In genomic region chr17:50944902-50945720, GRCh38 we compare ENCODE assay signal across 8 cellular contexts.
DNase-seq lines count a peak whose midpoint lies in the region; ATAC-seq and TF ChIP-seq lines count a peak whose summit lies in the region.

No MANE protein-coding gene starts in this region.

- POLR2A ChIA-PET in PC-9 (lab: Charles Lee; ENCODE audit: unreplicated experiment): interaction anchor here (0.6 to 0.7 kb wide), 4 partner anchors 23 to 804 kb away, joined by 3 to 18 read pairs (median 6); partner anchors contain the start of gene TOB1

- CTCF ChIA-PET in Calu3 (lab: Charles Lee): interaction anchor here (0.6 to 1.6 kb wide), 14 partner anchors 10 to 162 kb away, joined by 3 to 14 read pairs (median 4); partner anchors contain the start of gene TOB1
- CTCF ChIA-PET in PC-9 (lab: Charles Lee): interaction anchor here (0.6 to 1.0 kb wide), 7 partner anchors 8 to 239 kb away, joined by 3 to 11 read pairs (median 7); no protein-coding TSS in a partner anchor

- ATAC-seq in gastroesophageal sphincter (no peak), GM18505 (IDR thresholded peaks at IDR 0.05; ENCODE audit: unreplicated experiment) (no peak)

- DNase-seq in Calu3 (no peak), PC-9 (peak in 1 of 2 experiments; percentile 15), sigmoid colon (no peak), GM19238 (ENCODE audit: insufficient read length, low spot score) (no peak), cerebellum (ENCODE audit: low spot score) (no peak)
- DNase-seq in stimulated activated CD4-positive, alpha-beta T cell treated with anti-CD3 and anti-CD28 coated beads, Interleukin-15, amount 100 ng/mL, for 24 hours: no peak

- TF ChIP-seq POLR2A in gastroesophageal sphincter (IDR thresholded peaks at IDR 0.05) (no peak), sigmoid colon (IDR thresholded peaks at IDR 0.05) (no peak), GM18505 (IDR thresholded peaks at IDR 0.05; ENCODE audit: borderline replicate concordance, extremely low read depth, insufficient read depth, insufficient read length) (no peak)

- H3K4me1 ChIP-seq in PC-9 (replicated peaks; ENCODE audit: insufficient read depth) (peaks cover 62% of the 10 kb centered on the region), gastroesophageal sphincter (peaks cover 0 to 55% (median 24%) of the 10 kb centered on the region in 3 donors), sigmoid colon (peaks cover 0 to 49% (median 47%) of the 10 kb centered on the region in 4 donors)

- TF ChIP-seq CTCF in Calu3 (IDR thresholded peaks at IDR 0.05; ENCODE audit: unreplicated experiment): no peak
- no peak for TF ChIP-seq CTCF in PC-9 (conservative IDR thresholded peaks at IDR 0.05)
- TF ChIP-seq CTCF in gastroesophageal sphincter (IDR thresholded peaks at IDR 0.05): no peak
- TF ChIP-seq CTCF in sigmoid colon (IDR thresholded peaks at IDR 0.05): no peak

- 0 out of 2 replicates have a peak overlapping the region, but pooled peaks have one; percentile 86 for H2AFZ ChIP-seq in PC-9

- BruUV-seq in Calu3 (replicated peaks; lab: Mats Ljungman, UMichigan): no TSS peak
- no TSS peak for BruUV-seq in PC-9 (replicated peaks; lab: Mats Ljungman, UMichigan)

- H3K27me3 Mint-ChIP-seq in Calu3 (ENCODE audit: unreplicated experiment): no peaks in the 10 kb centered on the region

- peak overlapping the region; percentile 68 for H3K4me3 Mint-ChIP-seq in Calu3 (ENCODE audit: low read depth, unreplicated experiment)

- intact Hi-C loops in Calu3 (cut with micrococcal nuclease; ENCODE audit: unreplicated experiment): no loop called here
- intact Hi-C loops in PC-9 (cut with micrococcal nuclease; ENCODE audit: unreplicated experiment): loop anchor here (2.0 kb wide), 1 partner anchor 26 kb away; no protein-coding TSS in a partner anchor
- intact Hi-C loops in sigmoid colon (cut with DNase I): loop anchor here (5.0 kb wide), 1 partner anchor 43 kb away; no protein-coding TSS in a partner anchor

- no peaks in the 10 kb centered on the region for H3K9me3 Mint-ChIP-seq in Calu3 (ENCODE audit: low read depth, unreplicated experiment)

- 47 to 67% methylated on average over 3 of the region's 18 CpGs for WGBS in gastroesophageal sphincter (ENCODE audit: low coverage in 1 of 2), 2 donors
- WGBS in sigmoid colon, 2 donors: 61 to 64% methylated on average over 18 of the region's 18 CpGs

- peaks cover 15% of the 10 kb centered on the region; the same call in 1 of the 2 replicates for H3F3A ChIP-seq in PC-9 (ENCODE audit: insufficient read depth, low read depth)

- H3K9me3 ChIP-seq in PC-9 (ENCODE audit: insufficient read depth, low read depth) (no peaks in the 10 kb centered on the region), gastroesophageal sphincter (no peaks in the 10 kb centered on the region), sigmoid colon (no peaks in the 10 kb centered on the region)

- H3K4me3 ChIP-seq in PC-9 (peak overlapping the region; percentile 60; the same call in 1 of the 2 replicates), gastroesophageal sphincter (peak overlapping the region in 1 of 2 donors; percentile 60), sigmoid colon (peak overlapping the region; percentile 33 to 59 (median 48))

- H3K27ac Mint-ChIP-seq in Calu3 (ENCODE audit: unreplicated experiment): no peak overlapping the region

- H3K27ac ChIP-seq in PC-9 (no peak overlapping the region), gastroesophageal sphincter (peak overlapping the region in 3 of 4 donors; percentile 88 to 92 (median 92)), sigmoid colon (peak overlapping the region; percentile 85 to 89 (median 86))

- H4K20me1 ChIP-seq in PC-9 (ENCODE audit: insufficient read depth): no peaks in the 10 kb centered on the region

- TF ChIP-seq EP300 in gastroesophageal sphincter (IDR thresholded peaks at IDR 0.05) (no peak), sigmoid colon (IDR thresholded peaks at IDR 0.05) (no peak)

- H3K4me1 Mint-ChIP-seq in Calu3 (ENCODE audit: low read depth, unreplicated experiment): peaks cover 63% of the 10 kb centered on the region

- H3K36me3 ChIP-seq in PC-9 (ENCODE audit: low read depth) (no peaks in the 10 kb centered on the region), gastroesophageal sphincter (no peaks in the 10 kb centered on the region), sigmoid colon (no peaks in the 10 kb centered on the region)

- peaks cover 29% of the 10 kb centered on the region for H3K36me3 Mint-ChIP-seq in Calu3 (ENCODE audit: insufficient read depth, unreplicated experiment)

- H3K27me3 ChIP-seq in PC-9 (ENCODE audit: insufficient read depth, low read depth): no peaks in the 10 kb centered on the region
- no peaks in the 10 kb centered on the region for H3K27me3 ChIP-seq in gastroesophageal sphincter
- no peaks in the 10 kb centered on the region for H3K27me3 ChIP-seq in sigmoid colon

- H3K79me2 ChIP-seq in PC-9 (ENCODE audit: low read depth): no peaks in the 10 kb centered on the region

- no peaks in the 10 kb centered on the region for H3K9me2 ChIP-seq in PC-9 (ENCODE audit: insufficient read depth)

- H3K4me2 ChIP-seq in PC-9: peak overlapping the region; percentile 93
